Comparison of ENCODE assay signal across 8 cellular contexts in the genomic region with DNA sequence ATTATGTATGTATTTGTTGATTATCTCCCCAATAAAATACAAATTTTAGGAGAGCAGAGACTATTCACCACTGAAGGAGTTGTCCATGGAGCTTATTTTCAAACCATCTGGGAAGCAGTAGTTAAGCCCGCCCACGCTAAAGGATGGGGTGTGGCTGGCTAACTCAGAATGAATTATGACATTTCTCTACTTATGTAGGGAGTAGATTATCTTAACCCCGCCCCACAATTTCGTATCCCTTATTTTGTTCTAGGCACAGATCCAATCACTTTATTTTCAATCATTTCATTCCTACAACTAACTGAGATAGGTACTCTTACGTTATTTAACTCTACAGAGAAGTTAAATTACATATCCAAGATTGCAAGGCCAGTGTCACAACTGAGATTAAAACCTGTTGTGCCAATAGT. TPM values are rescaled to one million over a fixed set of nuclear protein-coding genes. Genes with fewer than 3 reads are reported as not detected.
A peak's percentile ranks its signal among the peaks of the same experiment; 100 is the strongest.
DNase-seq lines count a peak whose midpoint lies in the region; ATAC-seq and TF ChIP-seq lines count a peak whose summit lies in the region.

No MANE protein-coding gene starts in this region.

- no peak overlapping the region for H3K4me3 Mint-ChIP-seq in progenitor cell of endocrine pancreas (ENCODE audit: low read depth)

- no peak for ATAC-seq in GM19351 (IDR thresholded peaks at IDR 0.05; ENCODE audit: unreplicated experiment)

- H3K27ac ChIP-seq in 22Rv1 (peak overlapping the region; percentile 86), HEK293 (ENCODE audit: extremely low read depth, low read depth, low read length) (no peak overlapping the region; the same call in 1 of the 2 replicates), muscle layer of colon (ENCODE audit: low read depth, low read length) (peak overlapping the region; percentile 99)

- peak overlapping the region; percentile 75 for H3K4me3 ChIP-seq in HEK293 (ENCODE audit: low read depth, low read length)
- H3K4me3 ChIP-seq in endocrine pancreas (ENCODE audit: control insufficient read depth, insufficient read depth, low read length) = peak overlapping the region; percentile 72
- H3K4me3 ChIP-seq in muscle layer of colon (ENCODE audit: low read depth in 1 of 2, low read length in 2 of 2) = peak overlapping the region in 1 of 2 donors; percentile 67

- TF ChIP-seq CTCF in 22Rv1 (IDR thresholded peaks at IDR 0.05) (no peak), HEK293 (tag by site-specific recombination; IDR thresholded peaks at IDR 0.05) (no peak), progenitor cell of endocrine pancreas (IDR thresholded peaks at IDR 0.05; ENCODE audit: unreplicated experiment) (no peak)

- H3K36me3 ChIP-seq in HEK293 (ENCODE audit: control insufficient read depth in 2 of 2, insufficient read depth in 1 of 2, low read length in 2 of 2) (no peaks in the 10 kb centered on the region), endocrine pancreas (ENCODE audit: control insufficient read depth, insufficient read depth, low read length) (no peaks in the 10 kb centered on the region), muscle layer of colon (ENCODE audit: insufficient read depth, low read length) (no peaks in the 10 kb centered on the region)

- H3K9ac ChIP-seq in endocrine pancreas (ENCODE audit: control insufficient read depth, insufficient read depth, low read length) (no peak overlapping the region), muscle layer of colon (ENCODE audit: low read length) (peak overlapping the region; percentile 74)

- H3K36me3 Mint-ChIP-seq in progenitor cell of endocrine pancreas (ENCODE audit: insufficient read depth) = no peaks in the 10 kb centered on the region

- H3K27me3 Mint-ChIP-seq in progenitor cell of endocrine pancreas = no peaks in the 10 kb centered on the region

- DNase-seq in NCI-H82 (lab: John Stamatoyannopoulos, UW) = peak; percentile 89
- DNase-seq in progenitor cell of endocrine pancreas (ENCODE audit: low spot score, unreplicated experiment) = no peak
- DNase-seq in KG1 (lab: John Stamatoyannopoulos, UW) = no peak

- peaks cover 30% of the 10 kb centered on the region for H3K4me1 Mint-ChIP-seq in progenitor cell of endocrine pancreas (ENCODE audit: low read depth)

- CTCF ChIA-PET in HEK293 (lab: Yijun Ruan, JAX) = interaction anchor here (1.3 to 3.2 kb wide), 2 partner anchors 25 to 37 kb away, joined by 3 to 14 read pairs; no protein-coding TSS in a partner anchor

- H3K4me1 ChIP-seq in HEK293 (ENCODE audit: control insufficient read depth, insufficient read depth, low read length) (peaks cover 7% of the 10 kb centered on the region), endocrine pancreas (ENCODE audit: control insufficient read depth, insufficient read depth, low read length) (peaks cover 14% of the 10 kb centered on the region), muscle layer of colon (ENCODE audit: insufficient read depth, low read length) (peaks cover 20% of the 10 kb centered on the region)

- no peaks in the 10 kb centered on the region for H3K9me3 ChIP-seq in HEK293 (ENCODE audit: control insufficient read depth, insufficient read depth, low read depth, low read length)
- H3K9me3 ChIP-seq in endocrine pancreas (ENCODE audit: control insufficient read depth, low read length) = no peaks in the 10 kb centered on the region
- H3K9me3 ChIP-seq in muscle layer of colon (ENCODE audit: low read length) = no peaks in the 10 kb centered on the region

- H3K27ac Mint-ChIP-seq in progenitor cell of endocrine pancreas = no peak overlapping the region

- peaks cover 2% of the 10 kb centered on the region for H3K9me3 Mint-ChIP-seq in progenitor cell of endocrine pancreas (ENCODE audit: low read depth)

- H3K27me3 ChIP-seq in endocrine pancreas (ENCODE audit: control insufficient read depth, insufficient read depth, low read length) (no peaks in the 10 kb centered on the region), muscle layer of colon (ENCODE audit: control insufficient read depth in 1 of 2, insufficient read depth in 2 of 2, low read length in 2 of 2) (no peaks in the 10 kb centered on the region)

- POLR2A ChIA-PET in HEK293 (lab: Yijun Ruan, JAX) = interaction anchor here (2.0 to 2.1 kb wide), 2 partner anchors 11 to 63 kb away, joined by 5 to 11 read pairs; partner anchors contain the start of gene WDR35

TF ChIP-seq in HEK293, 187 proteins besides CTCF, POLR2A, EP300 and RAD21 (continues in another document):
- TF ChIP-seq KLF9 (tag by site-specific recombination; IDR thresholded peaks at IDR 0.05; ENCODE audit: low read depth) (peak; percentile 44; the same call in 1 of the 2 replicates), ZNF488 (tag by site-specific recombination; IDR thresholded peaks at IDR 0.05) (no peak), ZEB2 (tag by site-specific recombination; IDR thresholded peaks at IDR 0.05) (no peak), ZNF501 (tag by site-specific recombination; IDR thresholded peaks at IDR 0.05) (no peak), WT1 (tag by site-specific recombination; IDR thresholded peaks at IDR 0.05) (0 out of 2 replicates have a peak, but pooled peaks have one; percentile 25), ZNF664 (tag by site-specific recombination; IDR thresholded peaks at IDR 0.05) (peak; percentile 97), ZNF660 (tag by site-specific recombination; IDR thresholded peaks at IDR 0.05) (no peak), ZSCAN4 (tag by site-specific recombination; IDR thresholded peaks at IDR 0.05) (no peak), SP3 (tag by site-specific recombination; IDR thresholded peaks at IDR 0.05) (peak; percentile 51; the same call in 1 of the 2 replicates), ZNF114 (tag by site-specific recombination; IDR thresholded peaks at IDR 0.05) (no peak), OVOL3 (tag by site-specific recombination; IDR thresholded peaks at IDR 0.05) (no peak), KLF1 (tag by site-specific recombination; IDR thresholded peaks at IDR 0.05) (0 out of 2 replicates have a peak, but pooled peaks have one; percentile 33), ZNF544 (tag by site-specific recombination; IDR thresholded peaks at IDR 0.05) (no peak), ZNF23 (tag by site-specific recombination; IDR thresholded peaks at IDR 0.05; ENCODE audit: borderline replicate concordance) (no peak), EGR2 (tag by site-specific recombination; IDR thresholded peaks at IDR 0.05; ENCODE audit: low read depth) (0 out of 2 replicates have a peak, but pooled peaks have one; percentile 12), ZBTB17 (tag by site-specific recombination; IDR thresholded peaks at IDR 0.05) (peak; percentile 33; the same call in 1 of the 2 replicates), ZNF335 (tag by site-specific recombination; conservative IDR thresholded peaks at IDR 0.05) (0 out of 2 replicates have a peak, but pooled peaks have one; percentile 55), SP7 (tag by site-specific recombination; IDR thresholded peaks at IDR 0.05) (0 out of 2 replicates have a peak, but pooled peaks have one; percentile 26), ZNF580 (tag by site-specific recombination; IDR thresholded peaks at IDR 0.05) (no peak), SCRT2 (tag by site-specific recombination; IDR thresholded peaks at IDR 0.05) (peak; percentile 54; the same call in 1 of the 2 replicates), SP2 (tag by site-specific recombination; IDR thresholded peaks at IDR 0.05) (peak; percentile 60)

RNA-seq across cellular contexts. Expression of gene LAPTM4A, which starts 1.4 kb away (rescaled TPM):
- total RNA-seq in progenitor cell of endocrine pancreas = 241 and 251 TPM in 2 replicates

RNA-seq across cellular contexts. Expression of gene MATN3, which starts 40.4 kb away (rescaled TPM):
- total RNA-seq in progenitor cell of endocrine pancreas = 2.5 and 3.1 TPM in 2 replicates
